Comparison of ENCODE assay signal across 1 cellular context in genomic region chr19:6667114-6667627, GRCh38.
A peak's percentile ranks its signal among the peaks of the same experiment; 100 is the strongest.
TF ChIP-seq lines count a peak whose summit lies in the region.

No MANE protein-coding gene starts in this region.

TF ChIP-seq in HepG2, 621 proteins besides CTCF, POLR2A, EP300 and RAD21:
- TF ChIP-seq ZNF468 (CRISPR knock-in tag; IDR thresholded peaks at IDR 0.05) (no peak), AGO2 (optimal IDR thresholded peaks at IDR 0.05; ENCODE audit: low read depth, low read length) (peak; percentile 47), AGO1 (IDR thresholded peaks at IDR 0.05; ENCODE audit: low read depth, low read length, poor library complexity, severe bottlenecking) (peak; percentile 83), ZNF224 (CRISPR knock-in tag; IDR thresholded peaks at IDR 0.05) (no peak), CEBPB (IDR thresholded peaks at IDR 0.05; ENCODE audit: borderline replicate concordance, low read depth, low read length) (peak; percentile 23; the same call in 1 of the 2 replicates), ZNF3 (CRISPR knock-in tag; IDR thresholded peaks at IDR 0.05) (no peak), PATZ1 (CRISPR knock-in tag; IDR thresholded peaks at IDR 0.05) (no peak), CBX5 (CRISPR knock-in tag; IDR thresholded peaks at IDR 0.05; ENCODE audit: borderline replicate concordance) (no peak), ZNF674 (CRISPR knock-in tag; IDR thresholded peaks at IDR 0.05; ENCODE audit: low read depth) (no peak)
